8 cellular contexts compared by ENCODE assay signal in the genomic region with DNA sequence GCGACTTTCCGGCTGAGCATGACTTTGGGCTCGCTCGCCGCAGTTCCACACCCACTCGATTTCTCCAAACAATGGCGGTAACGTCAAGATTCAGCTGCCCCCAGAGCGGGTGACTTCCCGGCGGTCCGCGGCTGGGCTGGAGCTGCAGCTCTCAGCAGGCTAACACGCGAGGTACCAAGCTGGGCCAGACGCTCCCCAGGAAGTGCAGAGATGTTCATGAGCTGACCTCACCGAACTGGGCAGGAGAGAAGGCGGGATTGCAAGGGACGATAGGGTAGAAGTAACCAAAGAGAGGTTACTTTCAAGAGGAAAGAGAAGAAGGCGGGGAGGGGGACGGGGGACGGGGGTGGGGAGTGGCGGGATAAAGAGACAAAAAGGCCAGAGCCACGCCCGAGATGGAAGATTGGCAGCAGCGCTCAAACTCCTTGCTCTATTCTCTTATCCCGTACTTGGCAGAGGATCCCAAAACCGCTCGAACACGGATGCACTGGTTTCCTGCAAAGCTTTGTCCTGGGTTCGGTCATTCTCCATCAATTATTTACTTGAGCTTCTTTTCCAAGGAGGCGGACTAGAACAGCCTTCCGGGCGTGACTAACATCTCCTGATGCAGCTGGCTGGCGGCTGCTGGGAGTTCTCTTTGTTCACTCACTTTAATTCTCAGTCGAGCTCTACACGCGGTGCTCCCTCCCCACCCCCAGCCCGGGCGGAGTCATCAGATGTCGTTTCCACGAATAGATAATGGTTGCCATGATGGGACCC.
DNase-seq lines count a peak whose midpoint lies in the region; ATAC-seq, FAIRE-seq and TF ChIP-seq lines count a peak whose summit lies in the region.

A gene (minus strand): TSS at position 626 of the 759 bp plus-strand sequence.

- intact Hi-C loops in Right ventricle myocardium superior (cut with DNase I) (no loop called here), cardiac septum (cut with DNase I) (no loop called here)

- no peak within 1 kb of the TSS for H2BK15ac ChIP-seq in mesendoderm (replicated peaks; ENCODE audit: low read depth)

- peaks cover 3% of the 10 kb centered on the region for H3K79me2 ChIP-seq in mesendoderm (ENCODE audit: control insufficient read depth, insufficient read depth, low read length)

- WGBS in mesendoderm (ENCODE audit: extremely low coverage, insufficient coverage, low lambda C conversion rate) = no CpG with 5 or more reads among the region's 42 CpGs

- DNase-seq in Right ventricle myocardium superior (peak; percentile 55), cardiac septum (ENCODE audit: low spot score) (no peak), SJSA1 (ENCODE audit: low read depth in 1 of 2, low spot score in 2 of 2) (peak; percentile 75 to 90), bronchial epithelial cell (ENCODE audit: low read depth) (peak; percentile 34), mesendoderm (peak; percentile 93), substantia nigra (lab: John Stamatoyannopoulos, UW) (peak in 33 of 49 donors; percentile 2 to 77 (median 22)), HuH-7.5 (ENCODE audit: low spot score) (no peak)

- no peak within 1 kb of the TSS for H4K8ac ChIP-seq in mesendoderm (ENCODE audit: low read depth, low read length)

- H2BK5ac ChIP-seq in mesendoderm (ENCODE audit: low read length) = no peak within 1 kb of the TSS

- H2BK120ac ChIP-seq in mesendoderm (ENCODE audit: low read depth, low read length) = no peak within 1 kb of the TSS

- H3K4me2 ChIP-seq in mesendoderm (ENCODE audit: low read length) = peak within 1 kb of the TSS; percentile 59

- peaks cover 27% of the 10 kb centered on the region for H3K4me1 ChIP-seq in SJSA1 (replicated peaks)
- H3K4me1 ChIP-seq in mesendoderm (ENCODE audit: control insufficient read depth, low read depth, low read length) = peaks cover 2% of the 10 kb centered on the region

- ATAC-seq in Right ventricle myocardium superior (ENCODE audit: poor library complexity) (no peak), HG02884 (IDR thresholded peaks at IDR 0.05; ENCODE audit: unreplicated experiment) (no peak)

- peak within 1 kb of the TSS; percentile 62 for H3K9ac ChIP-seq in mesendoderm (ENCODE audit: low read length)

- peak within 1 kb of the TSS; percentile 42 for H3K4me3 ChIP-seq in SJSA1
- no peak within 1 kb of the TSS for H3K4me3 ChIP-seq in bronchial epithelial cell (ENCODE audit: low read depth, low read length)
- H3K4me3 ChIP-seq in mesendoderm (ENCODE audit: low read length) = peak within 1 kb of the TSS; percentile 64

- peak within 1 kb of the TSS; percentile 66 for H3K56ac ChIP-seq in mesendoderm (ENCODE audit: low read length)

- TF ChIP-seq CTCF in bronchial epithelial cell (IDR thresholded peaks at IDR 0.05; ENCODE audit: insufficient read depth, low read length, severe bottlenecking) = no peak

- peaks cover 4% of the 10 kb centered on the region for H3K36me3 ChIP-seq in SJSA1
- no peaks in the 10 kb centered on the region for H3K36me3 ChIP-seq in bronchial epithelial cell (ENCODE audit: control insufficient read depth, insufficient read depth, low read length)
- no peaks in the 10 kb centered on the region for H3K36me3 ChIP-seq in mesendoderm (ENCODE audit: control insufficient read depth, insufficient read depth, low read length)

- no peak within 1 kb of the TSS for H3K23ac ChIP-seq in mesendoderm (ENCODE audit: low read length)

- H3K9me3 ChIP-seq in SJSA1 (replicated peaks) = no peaks in the 10 kb centered on the region

- no peak within 1 kb of the TSS for H3K18ac ChIP-seq in mesendoderm (ENCODE audit: low read length)

- H3K4ac ChIP-seq in mesendoderm (ENCODE audit: low read depth, low read length) = no peak within 1 kb of the TSS

- H3K27me3 ChIP-seq in SJSA1 (replicated peaks) (peaks cover 3% of the 10 kb centered on the region), bronchial epithelial cell (ENCODE audit: control insufficient read depth, insufficient read depth, low read length) (peaks cover 19% of the 10 kb centered on the region), mesendoderm (ENCODE audit: insufficient read depth, low read length, poor library complexity) (no peaks in the 10 kb centered on the region)

- H4K5ac ChIP-seq in mesendoderm (ENCODE audit: low read length) = no peak within 1 kb of the TSS

- H3K79me1 ChIP-seq in mesendoderm (ENCODE audit: low read length) = no peaks in the 10 kb centered on the region

- no peak for FAIRE-seq in bronchial epithelial cell (lab: Jason Lieb, UNC)

- H3K27ac ChIP-seq in SJSA1 (peak within 1 kb of the TSS; percentile 48), mesendoderm (ENCODE audit: low read depth, low read length) (peak within 1 kb of the TSS; percentile 42), substantia nigra (ENCODE audit: low read depth, low read length, poor library complexity, severe bottlenecking) (peak within 1 kb of the TSS; percentile 55)

- no peak within 1 kb of the TSS for H2AK5ac ChIP-seq in mesendoderm (ENCODE audit: low read length)

Comparison
In these comparisons a context has a peak if more than half of its experiments do, and no peak if none do; other contexts are left out.
1. DNase-seq: peak in Right ventricle myocardium superior (single experiment), SJSA1 (2 of 2), bronchial epithelial cell (single experiment), mesendoderm (single experiment) and substantia nigra (33 of 49); none in cardiac septum (single experiment) and HuH-7.5 (single experiment).
2. Peak in every context shown above with its lines, with median percentiles within 50 percentile points of each other: H3K27ac ChIP-seq.